Comparison of ENCODE assay signal across 33 cellular contexts in the genomic region with DNA sequence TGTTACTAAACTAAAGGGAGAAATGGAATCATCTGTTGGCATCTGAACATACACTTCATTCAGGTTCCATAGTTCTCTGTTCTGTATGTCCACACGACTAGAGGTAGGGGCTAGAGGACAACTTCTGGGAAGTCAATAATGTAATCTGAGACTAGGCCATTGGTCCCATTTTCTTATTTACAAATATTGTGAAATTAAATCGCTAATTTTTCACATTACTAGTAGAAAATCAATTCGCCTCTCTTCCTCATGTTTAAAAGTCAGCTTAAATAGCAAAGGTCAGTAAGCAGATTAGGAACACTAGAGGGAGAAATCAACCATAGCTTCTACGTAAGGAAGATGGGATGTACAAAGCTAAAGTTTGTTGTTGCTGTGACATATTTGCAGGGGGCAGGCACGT.
"Had no signal": no experiment of that assay in that cellular context is flagged by ENCODE, and none has a peak within 500 bp of the region (broad histone marks: within the 10 kb centered on the region; RNA-seq: fewer than 3 reads in every experiment).

No MANE protein-coding gene starts in this region.

- H3K36me3 ChIP-seq: brain microvascular endothelial cell, esophagus squamous epithelium, gastroesophageal sphincter had no signal

- FAIRE-seq: astrocyte, bronchial epithelial cell, endometrium, endothelial cell of umbilical vein had no signal

- H3K4me3 ChIP-seq: esophagus squamous epithelium, gastroesophageal sphincter had no signal

- ATAC-seq: activated CD8-positive, alpha-beta T cell treated with anti-CD3 and anti-CD28 coated beads for 36 hours; activated T-cell treated with anti-CD3 and anti-CD28 coated beads, Interleukin-2, amount 50 U/mL, for 4 hours; activated T-helper 17 cell treated with anti-CD3 and anti-CD28 coated beads, Interleukin-2, amount 50 U/mL, for 72 hours; effector memory CD8-positive, alpha-beta T cell; gastroesophageal sphincter; T-helper 17 cell; WTC11 had no signal

- H3K27ac ChIP-seq: brain microvascular endothelial cell, epithelial cell of prostate, esophagus squamous epithelium, gastroesophageal sphincter, VCaP had no signal

- DNase-seq: activated CD4-positive, alpha-beta T cell treated with anti-CD3 and anti-CD28 coated beads for 1 hour; activated CD4-positive, alpha-beta T cell treated with anti-CD3 and anti-CD28 coated beads for 48 hours; activated CD4-positive, alpha-beta T cell treated with anti-CD3 and anti-CD28 coated beads, Interleukin-2, amount 50 U/mL, for 1 hour; activated CD4-positive, alpha-beta T cell treated with anti-CD3 and anti-CD28 coated beads, Interleukin-2, amount 50 U/mL, for 48 hours; activated CD8-positive, alpha-beta memory T cell treated with anti-CD3 and anti-CD28 coated beads for 24 hours; activated CD8-positive, alpha-beta T cell treated with anti-CD3 and anti-CD28 coated beads for 36 hours; activated effector memory CD4-positive, alpha-beta T cell treated with Interleukin-2 at 50 U/mL for 16 hours; activated gamma-delta T cell treated with Interleukin-2 at 50 U/mL for 16 hours; activated naive CD4-positive, alpha-beta T cell treated with anti-CD3 and anti-CD28 coated beads, Interleukin-2, amount 50 U/mL, for 16 hours; activated naive CD4-positive, alpha-beta T cell treated with Interleukin-2 at 50 U/mL for 16 hours; activated T-cell treated with anti-CD3 and anti-CD28 coated beads, Interleukin-2, amount 50 U/mL, for 4 hours; amniotic stem cell; anterior cingulate cortex; brain microvascular endothelial cell; cortex of kidney; dermis blood vessel endothelial cell; effector CD4-positive, alpha-beta T cell; effector memory CD8-positive, alpha-beta T cell; esophagus squamous epithelium; foreskin melanocyte; head of caudate nucleus; T-helper 1 cell; T-helper 17 cell; T1000 had no signal

- H3K27me3 ChIP-seq: brain microvascular endothelial cell, esophagus squamous epithelium, gastroesophageal sphincter had no signal

- H3K4me1 ChIP-seq: esophagus squamous epithelium, gastroesophageal sphincter had no signal
